Comparison of ENCODE assay signal across 1 cellular context in the genomic region with DNA sequence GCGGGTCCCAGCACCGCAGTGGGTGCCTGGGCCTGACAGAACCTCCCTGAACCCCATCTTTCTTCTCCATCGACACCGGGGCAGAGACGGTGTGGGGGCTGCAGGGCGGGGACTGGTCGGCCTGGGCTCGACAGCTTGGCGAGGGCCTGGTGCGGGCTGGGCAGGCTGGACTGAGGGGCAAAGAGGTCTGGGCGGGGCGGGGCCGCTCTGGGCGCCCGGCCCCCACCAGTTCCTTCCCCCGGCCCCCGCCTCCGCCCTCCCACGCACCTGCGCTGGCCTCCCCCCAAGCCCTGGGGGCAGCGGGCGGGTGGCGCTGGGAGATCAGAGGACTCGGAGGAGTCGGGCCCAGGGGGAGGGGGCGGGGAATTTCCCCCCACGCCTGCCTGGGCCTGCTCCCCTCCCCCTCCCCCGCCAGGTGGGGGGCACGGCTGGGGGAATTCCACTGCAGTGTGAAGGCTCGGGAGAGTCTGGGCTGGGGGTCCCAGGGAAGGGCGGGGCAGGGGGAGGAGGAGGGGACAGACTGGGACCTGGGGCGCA.
A peak's percentile ranks its signal among the peaks of the same experiment; 100 is the strongest.
TF ChIP-seq lines count a peak whose summit lies in the region.

No MANE protein-coding gene starts in this region.

TF ChIP-seq in HepG2, 621 proteins besides CTCF, POLR2A, EP300 and RAD21:
- TF ChIP-seq, protein P1, sequence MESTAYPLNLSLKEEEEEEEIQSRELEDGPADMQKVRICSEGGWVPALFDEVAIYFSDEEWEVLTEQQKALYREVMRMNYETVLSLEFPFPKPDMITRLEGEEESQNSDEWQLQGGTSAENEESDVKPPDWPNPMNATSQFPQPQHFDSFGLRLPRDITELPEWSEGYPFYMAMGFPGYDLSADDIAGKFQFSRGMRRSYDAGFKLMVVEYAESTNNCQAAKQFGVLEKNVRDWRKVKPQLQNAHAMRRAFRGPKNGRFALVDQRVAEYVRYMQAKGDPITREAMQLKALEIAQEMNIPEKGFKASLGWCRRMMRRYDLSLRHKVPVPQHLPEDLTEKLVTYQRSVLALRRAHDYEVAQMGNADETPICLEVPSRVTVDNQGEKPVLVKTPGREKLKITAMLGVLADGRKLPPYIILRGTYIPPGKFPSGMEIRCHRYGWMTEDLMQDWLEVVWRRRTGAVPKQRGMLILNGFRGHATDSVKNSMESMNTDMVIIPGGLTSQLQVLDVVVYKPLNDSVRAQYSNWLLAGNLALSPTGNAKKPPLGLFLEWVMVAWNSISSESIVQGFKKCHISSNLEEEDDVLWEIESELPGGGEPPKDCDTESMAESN (CRISPR knock-in tag; conservative IDR thresholded peaks at IDR 0.05) = no peak
- TF ChIP-seq ATF7 (IDR thresholded peaks at IDR 0.05) (no peak), ATF7 (CRISPR knock-in tag; IDR thresholded peaks at IDR 0.05) (no peak), ZNF761 (CRISPR knock-in tag; conservative IDR thresholded peaks at IDR 0.05) (0 out of 2 replicates have a peak, but pooled peaks have one; percentile 50), PRMT3 (CRISPR knock-in tag; IDR thresholded peaks at IDR 0.05; ENCODE audit: borderline replicate concordance, low read depth) (no peak), HMG20A (CRISPR knock-in tag; IDR thresholded peaks at IDR 0.05; ENCODE audit: borderline replicate concordance) (no peak), NRL (CRISPR knock-in tag; IDR thresholded peaks at IDR 0.05; ENCODE audit: borderline replicate concordance) (no peak), TBX3 (IDR thresholded peaks at IDR 0.05; ENCODE audit: borderline replicate concordance) (no peak), ISL2 (CRISPR knock-in tag; IDR thresholded peaks at IDR 0.05) (no peak), ZNF792 (CRISPR knock-in tag; IDR thresholded peaks at IDR 0.05) (no peak), NCOA1 (CRISPR knock-in tag; IDR thresholded peaks at IDR 0.05) (no peak), ATF7-NPFF (CRISPR knock-in tag; IDR thresholded peaks at IDR 0.05; ENCODE audit: low read depth) (no peak), FOXM1 (CRISPR knock-in tag; IDR thresholded peaks at IDR 0.05) (no peak), AGO2 (optimal IDR thresholded peaks at IDR 0.05; ENCODE audit: low read depth, low read length) (no peak), ZNF335 (CRISPR knock-in tag; IDR thresholded peaks at IDR 0.05) (no peak), ZNF33A (CRISPR knock-in tag; IDR thresholded peaks at IDR 0.05; ENCODE audit: borderline replicate concordance) (no peak), EHMT2 (IDR thresholded peaks at IDR 0.05; ENCODE audit: borderline replicate concordance, low read depth, low read length) (no peak), REL (CRISPR knock-in tag; conservative IDR thresholded peaks at IDR 0.05) (no peak), SATB2 (CRISPR knock-in tag; IDR thresholded peaks at IDR 0.05) (no peak), RCOR2 (CRISPR knock-in tag; IDR thresholded peaks at IDR 0.05) (no peak), KLF9 (CRISPR knock-in tag; IDR thresholded peaks at IDR 0.05; ENCODE audit: low read depth) (no peak), NR2F6 (IDR thresholded peaks at IDR 0.05) (no peak), NR2F6 (CRISPR knock-in tag; IDR thresholded peaks at IDR 0.05) (no peak), HNF4A (CRISPR knock-in tag; IDR thresholded peaks at IDR 0.05) (no peak), ZNF788 (CRISPR knock-in tag; IDR thresholded peaks at IDR 0.05; ENCODE audit: borderline replicate concordance) (no peak), ZNF468 (CRISPR knock-in tag; IDR thresholded peaks at IDR 0.05) (no peak), ZBTB42 (CRISPR knock-in tag; IDR thresholded peaks at IDR 0.05) (no peak), ELF4 (CRISPR knock-in tag; IDR thresholded peaks at IDR 0.05; ENCODE audit: borderline replicate concordance) (no peak), MEIS1 (CRISPR knock-in tag; IDR thresholded peaks at IDR 0.05; ENCODE audit: borderline replicate concordance) (0 out of 2 replicates have a peak, but pooled peaks have one; percentile 21)
- TF ChIP-seq, protein P2, sequence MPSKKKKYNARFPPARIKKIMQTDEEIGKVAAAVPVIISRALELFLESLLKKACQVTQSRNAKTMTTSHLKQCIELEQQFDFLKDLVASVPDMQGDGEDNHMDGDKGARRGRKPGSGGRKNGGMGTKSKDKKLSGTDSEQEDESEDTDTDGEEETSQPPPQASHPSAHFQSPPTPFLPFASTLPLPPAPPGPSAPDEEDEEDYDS (CRISPR knock-in tag; IDR thresholded peaks at IDR 0.05) = no peak
- TF ChIP-seq, protein P3, sequence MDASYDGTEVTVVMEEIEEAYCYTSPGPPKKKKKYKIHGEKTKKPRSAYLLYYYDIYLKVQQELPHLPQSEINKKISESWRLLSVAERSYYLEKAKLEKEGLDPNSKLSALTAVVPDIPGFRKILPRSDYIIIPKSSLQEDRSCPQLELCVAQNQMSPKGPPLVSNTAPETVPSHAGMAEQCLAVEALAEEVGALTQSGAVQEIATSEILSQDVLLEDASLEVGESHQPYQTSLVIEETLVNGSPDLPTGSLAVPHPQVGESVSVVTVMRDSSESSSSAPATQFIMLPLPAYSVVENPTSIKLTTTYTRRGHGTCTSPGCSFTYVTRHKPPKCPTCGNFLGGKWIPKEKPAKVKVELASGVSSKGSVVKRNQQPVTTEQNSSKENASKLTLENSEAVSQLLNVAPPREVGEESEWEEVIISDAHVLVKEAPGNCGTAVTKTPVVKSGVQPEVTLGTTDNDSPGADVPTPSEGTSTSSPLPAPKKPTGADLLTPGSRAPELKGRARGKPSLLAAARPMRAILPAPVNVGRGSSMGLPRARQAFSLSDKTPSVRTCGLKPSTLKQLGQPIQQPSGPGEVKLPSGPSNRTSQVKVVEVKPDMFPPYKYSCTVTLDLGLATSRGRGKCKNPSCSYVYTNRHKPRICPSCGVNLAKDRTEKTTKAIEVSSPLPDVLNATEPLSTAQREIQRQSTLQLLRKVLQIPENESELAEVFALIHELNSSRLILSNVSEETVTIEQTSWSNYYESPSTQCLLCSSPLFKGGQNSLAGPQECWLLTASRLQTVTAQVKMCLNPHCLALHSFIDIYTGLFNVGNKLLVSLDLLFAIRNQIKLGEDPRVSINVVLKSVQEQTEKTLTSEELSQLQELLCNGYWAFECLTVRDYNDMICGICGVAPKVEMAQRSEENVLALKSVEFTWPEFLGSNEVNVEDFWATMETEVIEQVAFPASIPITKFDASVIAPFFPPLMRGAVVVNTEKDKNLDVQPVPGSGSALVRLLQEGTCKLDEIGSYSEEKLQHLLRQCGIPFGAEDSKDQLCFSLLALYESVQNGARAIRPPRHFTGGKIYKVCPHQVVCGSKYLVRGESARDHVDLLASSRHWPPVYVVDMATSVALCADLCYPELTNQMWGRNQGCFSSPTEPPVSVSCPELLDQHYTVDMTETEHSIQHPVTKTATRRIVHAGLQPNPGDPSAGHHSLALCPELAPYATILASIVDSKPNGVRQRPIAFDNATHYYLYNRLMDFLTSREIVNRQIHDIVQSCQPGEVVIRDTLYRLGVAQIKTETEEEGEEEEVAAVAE (CRISPR knock-in tag; IDR thresholded peaks at IDR 0.05; ENCODE audit: borderline replicate concordance) = no peak
- TF ChIP-seq, protein P4, sequence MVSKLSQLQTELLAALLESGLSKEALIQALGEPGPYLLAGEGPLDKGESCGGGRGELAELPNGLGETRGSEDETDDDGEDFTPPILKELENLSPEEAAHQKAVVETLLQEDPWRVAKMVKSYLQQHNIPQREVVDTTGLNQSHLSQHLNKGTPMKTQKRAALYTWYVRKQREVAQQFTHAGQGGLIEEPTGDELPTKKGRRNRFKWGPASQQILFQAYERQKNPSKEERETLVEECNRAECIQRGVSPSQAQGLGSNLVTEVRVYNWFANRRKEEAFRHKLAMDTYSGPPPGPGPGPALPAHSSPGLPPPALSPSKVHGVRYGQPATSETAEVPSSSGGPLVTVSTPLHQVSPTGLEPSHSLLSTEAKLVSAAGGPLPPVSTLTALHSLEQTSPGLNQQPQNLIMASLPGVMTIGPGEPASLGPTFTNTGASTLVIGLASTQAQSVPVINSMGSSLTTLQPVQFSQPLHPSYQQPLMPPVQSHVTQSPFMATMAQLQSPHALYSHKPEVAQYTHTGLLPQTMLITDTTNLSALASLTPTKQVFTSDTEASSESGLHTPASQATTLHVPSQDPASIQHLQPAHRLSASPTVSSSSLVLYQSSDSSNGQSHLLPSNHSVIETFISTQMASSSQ (IDR thresholded peaks at IDR 0.05; ENCODE audit: low read depth) = no peak
- TF ChIP-seq, protein P4 (CRISPR knock-in tag; IDR thresholded peaks at IDR 0.05; ENCODE audit: borderline replicate concordance) = 0 out of 2 replicates have a peak, but pooled peaks have one; percentile 3
- TF ChIP-seq, protein P5, sequence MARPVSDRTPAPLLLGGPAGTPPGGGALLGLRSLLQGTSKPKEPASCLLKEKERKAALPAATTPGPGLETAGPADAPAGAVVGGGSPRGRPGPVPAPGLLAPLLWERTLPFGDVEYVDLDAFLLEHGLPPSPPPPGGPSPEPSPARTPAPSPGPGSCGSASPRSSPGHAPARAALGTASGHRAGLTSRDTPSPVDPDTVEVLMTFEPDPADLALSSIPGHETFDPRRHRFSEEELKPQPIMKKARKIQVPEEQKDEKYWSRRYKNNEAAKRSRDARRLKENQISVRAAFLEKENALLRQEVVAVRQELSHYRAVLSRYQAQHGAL (CRISPR knock-in tag; IDR thresholded peaks at IDR 0.05; ENCODE audit: not compliant biosample characterization) = no peak
- TF ChIP-seq, protein P6, sequence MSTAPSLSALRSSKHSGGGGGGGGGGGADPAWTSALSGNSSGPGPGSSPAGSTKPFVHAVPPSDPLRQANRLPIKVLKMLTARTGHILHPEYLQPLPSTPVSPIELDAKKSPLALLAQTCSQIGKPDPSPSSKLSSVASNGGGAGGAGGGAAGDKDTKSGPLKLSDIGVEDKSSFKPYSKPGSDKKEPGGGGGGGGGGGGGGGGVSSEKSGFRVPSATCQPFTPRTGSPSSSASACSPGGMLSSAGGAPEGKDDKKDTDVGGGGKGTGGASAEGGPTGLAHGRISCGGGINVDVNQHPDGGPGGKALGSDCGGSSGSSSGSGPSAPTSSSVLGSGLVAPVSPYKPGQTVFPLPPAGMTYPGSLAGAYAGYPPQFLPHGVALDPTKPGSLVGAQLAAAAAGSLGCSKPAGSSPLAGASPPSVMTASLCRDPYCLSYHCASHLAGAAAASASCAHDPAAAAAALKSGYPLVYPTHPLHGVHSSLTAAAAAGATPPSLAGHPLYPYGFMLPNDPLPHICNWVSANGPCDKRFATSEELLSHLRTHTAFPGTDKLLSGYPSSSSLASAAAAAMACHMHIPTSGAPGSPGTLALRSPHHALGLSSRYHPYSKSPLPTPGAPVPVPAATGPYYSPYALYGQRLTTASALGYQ (CRISPR knock-in tag; IDR thresholded peaks at IDR 0.05) = no peak
- TF ChIP-seq, protein P7, sequence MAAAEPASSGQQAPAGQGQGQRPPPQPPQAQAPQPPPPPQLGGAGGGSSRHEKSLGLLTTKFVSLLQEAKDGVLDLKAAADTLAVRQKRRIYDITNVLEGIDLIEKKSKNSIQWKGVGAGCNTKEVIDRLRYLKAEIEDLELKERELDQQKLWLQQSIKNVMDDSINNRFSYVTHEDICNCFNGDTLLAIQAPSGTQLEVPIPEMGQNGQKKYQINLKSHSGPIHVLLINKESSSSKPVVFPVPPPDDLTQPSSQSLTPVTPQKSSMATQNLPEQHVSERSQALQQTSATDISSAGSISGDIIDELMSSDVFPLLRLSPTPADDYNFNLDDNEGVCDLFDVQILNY (CRISPR knock-in tag; conservative IDR thresholded peaks at IDR 0.05) = no peak
- TF ChIP-seq, protein P8, sequence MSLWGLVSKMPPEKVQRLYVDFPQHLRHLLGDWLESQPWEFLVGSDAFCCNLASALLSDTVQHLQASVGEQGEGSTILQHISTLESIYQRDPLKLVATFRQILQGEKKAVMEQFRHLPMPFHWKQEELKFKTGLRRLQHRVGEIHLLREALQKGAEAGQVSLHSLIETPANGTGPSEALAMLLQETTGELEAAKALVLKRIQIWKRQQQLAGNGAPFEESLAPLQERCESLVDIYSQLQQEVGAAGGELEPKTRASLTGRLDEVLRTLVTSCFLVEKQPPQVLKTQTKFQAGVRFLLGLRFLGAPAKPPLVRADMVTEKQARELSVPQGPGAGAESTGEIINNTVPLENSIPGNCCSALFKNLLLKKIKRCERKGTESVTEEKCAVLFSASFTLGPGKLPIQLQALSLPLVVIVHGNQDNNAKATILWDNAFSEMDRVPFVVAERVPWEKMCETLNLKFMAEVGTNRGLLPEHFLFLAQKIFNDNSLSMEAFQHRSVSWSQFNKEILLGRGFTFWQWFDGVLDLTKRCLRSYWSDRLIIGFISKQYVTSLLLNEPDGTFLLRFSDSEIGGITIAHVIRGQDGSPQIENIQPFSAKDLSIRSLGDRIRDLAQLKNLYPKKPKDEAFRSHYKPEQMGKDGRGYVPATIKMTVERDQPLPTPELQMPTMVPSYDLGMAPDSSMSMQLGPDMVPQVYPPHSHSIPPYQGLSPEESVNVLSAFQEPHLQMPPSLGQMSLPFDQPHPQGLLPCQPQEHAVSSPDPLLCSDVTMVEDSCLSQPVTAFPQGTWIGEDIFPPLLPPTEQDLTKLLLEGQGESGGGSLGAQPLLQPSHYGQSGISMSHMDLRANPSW (CRISPR knock-in tag; IDR thresholded peaks at IDR 0.05; ENCODE audit: borderline replicate concordance) = no peak
- TF ChIP-seq, protein P9, sequence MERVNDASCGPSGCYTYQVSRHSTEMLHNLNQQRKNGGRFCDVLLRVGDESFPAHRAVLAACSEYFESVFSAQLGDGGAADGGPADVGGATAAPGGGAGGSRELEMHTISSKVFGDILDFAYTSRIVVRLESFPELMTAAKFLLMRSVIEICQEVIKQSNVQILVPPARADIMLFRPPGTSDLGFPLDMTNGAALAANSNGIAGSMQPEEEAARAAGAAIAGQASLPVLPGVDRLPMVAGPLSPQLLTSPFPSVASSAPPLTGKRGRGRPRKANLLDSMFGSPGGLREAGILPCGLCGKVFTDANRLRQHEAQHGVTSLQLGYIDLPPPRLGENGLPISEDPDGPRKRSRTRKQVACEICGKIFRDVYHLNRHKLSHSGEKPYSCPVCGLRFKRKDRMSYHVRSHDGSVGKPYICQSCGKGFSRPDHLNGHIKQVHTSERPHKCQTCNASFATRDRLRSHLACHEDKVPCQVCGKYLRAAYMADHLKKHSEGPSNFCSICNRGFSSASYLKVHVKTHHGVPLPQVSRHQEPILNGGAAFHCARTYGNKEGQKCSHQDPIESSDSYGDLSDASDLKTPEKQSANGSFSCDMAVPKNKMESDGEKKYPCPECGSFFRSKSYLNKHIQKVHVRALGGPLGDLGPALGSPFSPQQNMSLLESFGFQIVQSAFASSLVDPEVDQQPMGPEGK (CRISPR knock-in tag; IDR thresholded peaks at IDR 0.05) = peak; percentile 72
